Comparison of ENCODE assay signal across 9 cellular contexts in the genomic region with DNA sequence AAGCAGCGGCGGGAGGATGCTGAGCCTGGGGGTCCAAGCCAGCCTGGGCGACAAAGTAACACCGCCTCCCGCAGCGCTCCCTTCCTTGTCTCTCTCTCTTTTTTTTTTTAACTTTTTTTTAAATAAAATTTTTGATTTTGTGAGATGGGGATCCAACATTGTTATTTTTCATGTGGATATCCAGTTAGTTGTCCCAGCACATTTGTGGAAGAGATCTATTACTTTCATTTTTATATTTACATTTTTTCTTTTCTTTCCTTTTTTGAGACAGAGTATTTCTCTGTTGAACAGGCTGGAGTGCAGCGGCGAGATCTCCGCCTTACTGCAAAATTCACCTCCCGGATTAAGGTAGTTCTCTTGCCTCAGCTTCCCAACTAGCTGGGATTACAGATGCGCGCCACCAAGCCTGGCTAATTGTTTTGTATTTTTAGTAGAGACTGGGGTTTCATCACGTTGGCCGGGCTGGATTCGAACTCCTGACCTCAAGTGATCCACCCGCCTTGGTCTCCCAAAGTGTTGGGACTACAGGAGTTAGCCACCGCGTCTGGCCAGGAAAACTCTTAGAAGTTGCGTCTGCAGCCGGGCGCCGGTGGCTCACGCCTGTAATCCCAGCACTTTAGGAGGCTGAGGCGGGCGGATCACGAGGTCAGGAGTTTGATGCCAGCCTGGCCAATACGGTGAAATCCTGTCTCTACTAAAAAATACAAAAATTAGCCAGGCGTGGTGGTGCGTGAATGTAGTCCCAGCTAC. TPM values are rescaled to one million over a fixed set of nuclear protein-coding genes. Genes with fewer than 3 reads are reported as not detected.
A peak's percentile ranks its signal among the peaks of the same experiment; 100 is the strongest.
DNase-seq lines count a peak whose midpoint lies in the region; ATAC-seq and TF ChIP-seq lines count a peak whose summit lies in the region.
"Had no signal": no experiment of that assay in that cellular context is flagged by ENCODE, and none has a peak within 500 bp of the region (broad histone marks: within the 10 kb centered on the region; RNA-seq: fewer than 3 reads in every experiment).

No MANE protein-coding gene starts in this region.

- WGBS in HUES64, result 81% methylated on average over 26 of the region's 29 CpGs

- peaks cover 0 to 34% (median 20%) of the 10 kb centered on the region in 5 donors for H3K36me3 Mint-ChIP-seq in naive thymus-derived CD4-positive, alpha-beta T cell

- H3K27ac Mint-ChIP-seq in naive thymus-derived CD4-positive, alpha-beta T cell, result peak overlapping the region in 2 of 9 donors; percentile 51 to 88

- peaks cover 27% of the 10 kb centered on the region for H3K4me1 ChIP-seq in HUES64 (ENCODE audit: insufficient read depth, low read length)
- H3K4me1 ChIP-seq in naive thymus-derived CD4-positive, alpha-beta T cell (ENCODE audit: control insufficient read depth in 2 of 2, insufficient read depth in 2 of 2, low read length in 2 of 2), result peaks cover 0 to 4% of the 10 kb centered on the region in 2 donors

- H3K36me3 ChIP-seq in HUES64 (ENCODE audit: insufficient read depth, low read length), result no peaks in the 10 kb centered on the region
- peaks cover 0 to 5% (median 0%) of the 10 kb centered on the region in 3 experiments for H3K36me3 ChIP-seq in naive thymus-derived CD4-positive, alpha-beta T cell (ENCODE audit: control insufficient read depth in 2 of 3, insufficient read depth in 3 of 3, low read length in 3 of 3)

- intact Hi-C loops in naive thymus-derived CD4-positive, alpha-beta T cell (cut with micrococcal nuclease), result loop anchor here (2.0 to 5.0 kb wide), 4 partner anchors 21 to 416 kb away; partner anchors contain the start of genes ZNF888 (in 2 of the 2), ZNF160 (in 1 of the 2) and ZNF808 (in 1 of the 2)

- ATAC-seq in naive thymus-derived CD4-positive, alpha-beta T cell, result no peak
- ATAC-seq in HG02981 (IDR thresholded peaks at IDR 0.05; ENCODE audit: unreplicated experiment) (no peak), omental fat pad (ENCODE audit: low FRiP score) (no peak), GM18520 (IDR thresholded peaks at IDR 0.05; ENCODE audit: unreplicated experiment) (no peak)

- H3K9ac ChIP-seq in HUES64 (ENCODE audit: low read depth, low read length), result peak overlapping the region; percentile 41

- peaks cover 45% of the 10 kb centered on the region for H3K9me3 ChIP-seq in AG04450 (ENCODE audit: control insufficient read depth, insufficient read depth, low read length)
- peaks cover 5% of the 10 kb centered on the region; the same call in 1 of the 2 replicates for H3K9me3 ChIP-seq in HUES64 (ENCODE audit: insufficient read depth, low read depth, low read length)
- peaks cover 4 to 33% (median 8%) of the 10 kb centered on the region in 3 experiments for H3K9me3 ChIP-seq in naive thymus-derived CD4-positive, alpha-beta T cell (ENCODE audit: control insufficient read depth in 2 of 3, low read length in 3 of 3)

- peak overlapping the region; percentile 79 for H3K4me3 ChIP-seq in AG04450 (ENCODE audit: low read depth, low read length)
- peak overlapping the region; percentile 52 for H3K4me3 ChIP-seq in HUES64 (ENCODE audit: low read length)
- peak overlapping the region; percentile 79 for H3K4me3 ChIP-seq in choroid plexus epithelial cell (ENCODE audit: low read depth, low read length)
- peak overlapping the region; percentile 90 for H3K4me3 ChIP-seq in naive thymus-derived CD4-positive, alpha-beta T cell (ENCODE audit: low read length)

- H3K27me3 ChIP-seq in AG04450 (ENCODE audit: control insufficient read depth, insufficient read depth, low read length) (no peaks in the 10 kb centered on the region), HUES64 (ENCODE audit: insufficient read depth, low read length) (no peaks in the 10 kb centered on the region)
- no peaks in the 10 kb centered on the region for H3K27me3 ChIP-seq in naive thymus-derived CD4-positive, alpha-beta T cell (ENCODE audit: control insufficient read depth in 2 of 2, insufficient read depth in 2 of 2, low read length in 2 of 2)

- H3K27me3 Mint-ChIP-seq in naive thymus-derived CD4-positive, alpha-beta T cell, result no peaks in the 10 kb centered on the region

- H3K27ac ChIP-seq in AG04450 (ENCODE audit: low read depth, low read length), result peak overlapping the region; percentile 83
- peak overlapping the region; percentile 87 for H3K27ac ChIP-seq in HUES64 (ENCODE audit: low read depth, low read length)
- peak overlapping the region; percentile 85 for H3K27ac ChIP-seq in naive thymus-derived CD4-positive, alpha-beta T cell (ENCODE audit: low read depth, low read length)

- peaks cover 12 to 27% (median 16%) of the 10 kb centered on the region in 7 donors for H3K4me1 Mint-ChIP-seq in naive thymus-derived CD4-positive, alpha-beta T cell

- DNase-seq in AG04450 (ENCODE audit: low read depth, low spot score) (no peak), choroid plexus epithelial cell (ENCODE audit: low read depth) (no peak), dedifferentiated amniotic fluid mesenchymal stem cell (ENCODE audit: extremely low spot score) (no peak), omental fat pad (ENCODE audit: low spot score) (no peak)
- DNase-seq in naive thymus-derived CD4-positive, alpha-beta T cell, result no peak
- DNase-seq: NCI-H1436 treated with DMSO at 0.1 percent for 48 hours had no signal

- CTCF ChIA-PET in AG04450 (lab: Charles Lee), result no interaction called here
- CTCF ChIA-PET in naive thymus-derived CD4-positive, alpha-beta T cell (lab: Charles Lee), result no interaction called here

- TF ChIP-seq CTCF in AG04450 (IDR thresholded peaks at IDR 0.05; ENCODE audit: low read depth, low read length) (no peak), choroid plexus epithelial cell (conservative IDR thresholded peaks at IDR 0.05; ENCODE audit: low read depth, low read length) (no peak), omental fat pad (IDR thresholded peaks at IDR 0.05) (no peak)

- peak overlapping the region; percentile 87 to 95 (median 92) for H3K4me3 Mint-ChIP-seq in naive thymus-derived CD4-positive, alpha-beta T cell

- peaks cover 0 to 90% (median 39%) of the 10 kb centered on the region in 11 donors for H3K9me3 Mint-ChIP-seq in naive thymus-derived CD4-positive, alpha-beta T cell

- POLR2A ChIA-PET in AG04450 (lab: Yijun Ruan, JAX), result interaction anchor here (0.6 kb wide), 1 partner anchor 86 kb away, joined by 3 read pairs; no protein-coding TSS in a partner anchor
- POLR2A ChIA-PET in naive thymus-derived CD4-positive, alpha-beta T cell (lab: Charles Lee), result interaction anchor here (0.6 to 0.7 kb wide), 2 partner anchors 10 to 53 kb away, joined by 3 read pairs; no protein-coding TSS in a partner anchor

RNA-seq across cellular contexts. Expression of gene ZNF816, which starts 19.4 kb away (rescaled TPM):
- polyA plus RNA-seq in AG04450 (2011; rRNA removed), result 4.7 and 6.3 TPM in 2 replicates
- 4.4 and 8.6 TPM in 2 replicates for polyA minus RNA-seq in AG04450 (2011; rRNA and poly(A)+ RNA removed)
- polyA plus RNA-seq in HUES64 (2013, experiment 1 of 2), result 8.7 TPM
- 8.5 TPM for polyA plus RNA-seq in HUES64 (2013, experiment 2 of 2)
- total RNA-seq in naive thymus-derived CD4-positive, alpha-beta T cell, result 10 to 100 TPM in 3 of 5 experiments, 1 to 10 TPM in 2; 5.0 to 25.7 (median 11.0) TPM
- 10 to 100 TPM; 14.0 to 27.7 TPM for polyA plus RNA-seq in naive thymus-derived CD4-positive, alpha-beta T cell
- total RNA-seq in omental fat pad, result 1 to 10 TPM; 3.1 to 7.6 (median 3.9) TPM

RNA-seq across cellular contexts. Expression of gene ZNF888, which starts 20.1 kb away (rescaled TPM):
- polyA plus RNA-seq in AG04450 (2011; rRNA removed), result 1.9 and 2.2 TPM in 2 replicates
- 3.0 and 5.7 TPM in 2 replicates for polyA minus RNA-seq in AG04450 (2011; rRNA and poly(A)+ RNA removed)
- 4.9 TPM for polyA plus RNA-seq in HUES64 (2013, experiment 1 of 2)
- polyA plus RNA-seq in HUES64 (2013, experiment 2 of 2), result 5.3 TPM
- 1 to 10 TPM; 2.1 to 7.2 (median 6.0) TPM for total RNA-seq in naive thymus-derived CD4-positive, alpha-beta T cell
- 1 to 10 TPM; 1.3 to 2.5 TPM for polyA plus RNA-seq in naive thymus-derived CD4-positive, alpha-beta T cell
- total RNA-seq in omental fat pad, result 1 to 10 TPM; 2.5 to 4.7 (median 3.3) TPM

RNA-seq across cellular contexts. Expression of gene ZNF320, which starts 45.9 kb away (rescaled TPM):
- polyA plus RNA-seq in AG04450 (2011; rRNA removed), result 7.7 and 8.3 TPM in 2 replicates
- 9.6 and 10.3 TPM in 2 replicates for polyA minus RNA-seq in AG04450 (2011; rRNA and poly(A)+ RNA removed)
- polyA plus RNA-seq in HUES64 (2013, experiment 1 of 2), result 13.9 TPM
- polyA plus RNA-seq in HUES64 (2013, experiment 2 of 2), result 17.0 TPM
- 10 to 100 TPM in 3 of 5 experiments, 1 to 10 TPM in 2; 4.5 to 13.4 (median 11.6) TPM for total RNA-seq in naive thymus-derived CD4-positive, alpha-beta T cell
- polyA plus RNA-seq in naive thymus-derived CD4-positive, alpha-beta T cell, result 1 to 10 TPM; 5.4 to 7.1 TPM
- 10 to 100 TPM in 1 of 4 donors, 1 to 10 TPM in 3; 7.7 to 25.1 (median 8.3) TPM for total RNA-seq in omental fat pad
